Comparison of ENCODE assay signal across 8 cellular contexts in genomic region chr1:13700521-13701273, GRCh38. TPM values are rescaled to one million over a fixed set of nuclear protein-coding genes. Genes with fewer than 3 reads are reported as not detected.
DNase-seq lines count a peak whose midpoint lies in the region; ATAC-seq, FAIRE-seq and TF ChIP-seq lines count a peak whose summit lies in the region.

No MANE protein-coding gene starts in this region.

- H3K27ac ChIP-seq in A549: peak overlapping the region; percentile 83 to 99
- peak overlapping the region in 1 of 3 donors; percentile 73 for H3K27ac ChIP-seq in right lobe of liver

- no peaks in the 10 kb centered on the region; the same call in 2 of the 3 replicates for H3K9me3 ChIP-seq in A549
- H3K9me3 ChIP-seq in right lobe of liver: no peaks in the 10 kb centered on the region

- TF ChIP-seq EP300 in A549 (IDR thresholded peaks at IDR 0.05): no peak

- intact Hi-C loops in right lobe of liver (cut with DNase I): no loop called here

- no peaks in the 10 kb centered on the region for H3K27me3 ChIP-seq in right lobe of liver

- H3K4me3 ChIP-seq in A549 (peak overlapping the region; percentile 71), choroid plexus epithelial cell (ENCODE audit: low read depth, low read length) (peak overlapping the region; percentile 77), right lobe of liver (peak overlapping the region; percentile 40 to 56 (median 45))

- DNase-seq in A549 (ENCODE audit: low read depth in 1 of 2, low spot score in 1 of 2): peak; percentile 4 to 6
- DNase-seq in activated CD4-positive, CD25-positive, alpha-beta regulatory T cell (lab: John Stamatoyannopoulos, UW): peak in 3 of 4 experiments; percentile 37 to 39 (median 39)
- DNase-seq in choroid plexus epithelial cell (ENCODE audit: low read depth): peak; percentile 45
- peak in 2 of 3 donors; percentile 32 to 57 for DNase-seq in right lobe of liver
- DNase-seq in stimulated activated CD4-positive, alpha-beta T cell treated with anti-CD3 and anti-CD28 coated beads, Interleukin-4, amount 100 ng/mL, for 1 hour: peak; percentile 54
- DNase-seq in HT-29 (ENCODE audit: low spot score): no peak

- H3K36me3 ChIP-seq in right lobe of liver: no peaks in the 10 kb centered on the region

- no peak for TF ChIP-seq POLR2A in A549 (IDR thresholded peaks at IDR 0.05; ENCODE audit: low read length)
- no peak for TF ChIP-seq POLR2A in right lobe of liver (IDR thresholded peaks at IDR 0.05)

- POLR2A ChIA-PET in A549 (lab: Yijun Ruan, JAX): no interaction called here

- no peak for FAIRE-seq in A549 (lab: Jason Lieb, UNC)

- TF ChIP-seq CTCF in A549 (IDR thresholded peaks at IDR 0.05) (no peak), choroid plexus epithelial cell (conservative IDR thresholded peaks at IDR 0.05; ENCODE audit: low read depth, low read length) (no peak), right lobe of liver (IDR thresholded peaks at IDR 0.05) (no peak)

- H3K4me2 ChIP-seq in A549: peak overlapping the region; percentile 82

- 73% methylated on average over 23 of the region's 48 CpGs for WGBS in A549 (ENCODE audit: missing lambda C conversion rate)
- 34% methylated on average over 22 of the region's 48 CpGs for WGBS in right lobe of liver (ENCODE audit: insufficient coverage, low coverage, low lambda C conversion rate, missing lambda C conversion rate)

- no peak for TF ChIP-seq RAD21 in A549 (conservative IDR thresholded peaks at IDR 0.05 in 1 of 2, IDR thresholded peaks at IDR 0.05 in 1 of 2)

- CTCF ChIA-PET in A549 (lab: Yijun Ruan, JAX): no interaction called here

- H3K4me1 ChIP-seq in A549 (0 out of 3 replicates have a peak, but pooled peaks cover 4% of the 10 kb centered on the region), right lobe of liver (no peaks in the 10 kb centered on the region)

- ATAC-seq in A549 (peak; percentile 71 to 77), GM19023 (IDR thresholded peaks at IDR 0.05; ENCODE audit: unreplicated experiment) (peak; percentile 30), HG03442 (IDR thresholded peaks at IDR 0.05; ENCODE audit: unreplicated experiment) (peak; percentile 31), right lobe of liver (peak; percentile 37 to 63 (median 44))

TF ChIP-seq in A549, 52 proteins besides CTCF, POLR2A, EP300 and RAD21:
- TF ChIP-seq FOSL2 (IDR thresholded peaks at IDR 0.05): no peak
- no peak for TF ChIP-seq FOSL2 (CRISPR knock-in tag; IDR thresholded peaks at IDR 0.05)
- TF ChIP-seq RARB (CRISPR knock-in tag; IDR thresholded peaks at IDR 0.05): no peak
- TF ChIP-seq MAX (IDR thresholded peaks at IDR 0.05): no peak; the same call in 1 of the 2 replicates
- no peak for TF ChIP-seq TP53 (CRISPR knock-in tag; IDR thresholded peaks at IDR 0.05)
- TF ChIP-seq MAZ (IDR thresholded peaks at IDR 0.05; ENCODE audit: borderline replicate concordance, low read depth, low read length): no peak
- TF ChIP-seq BCL3 (IDR thresholded peaks at IDR 0.05): 0 out of 3 replicates have a peak, but pooled peaks have one; percentile 9
- no peak for TF ChIP-seq REST (IDR thresholded peaks at IDR 0.05)
- no peak for TF ChIP-seq ZSCAN20 (CRISPR knock-in tag; IDR thresholded peaks at IDR 0.05)
- no peak for TF ChIP-seq CHD2 (IDR thresholded peaks at IDR 0.05; ENCODE audit: low read length, partially characterized antibody)
- TF ChIP-seq EHF (CRISPR knock-in tag; IDR thresholded peaks at IDR 0.05): no peak
- no peak for TF ChIP-seq SREBF2 (IDR thresholded peaks at IDR 0.05)
- no peak for TF ChIP-seq BHLHE40 (IDR thresholded peaks at IDR 0.05; ENCODE audit: low read depth, low read length)
- no peak for TF ChIP-seq SMC3 (IDR thresholded peaks at IDR 0.05)
- no peak for TF ChIP-seq HES2 (IDR thresholded peaks at IDR 0.05)
- no peak for TF ChIP-seq PBX3 (IDR thresholded peaks at IDR 0.05)
- no peak for TF ChIP-seq USF2 (IDR thresholded peaks at IDR 0.05)
- TF ChIP-seq PHF8 (IDR thresholded peaks at IDR 0.05; ENCODE audit: borderline replicate concordance, low read depth): 0 out of 2 replicates have a peak, but pooled peaks have one; percentile 0

RNA-seq across cellular contexts. Expression of gene PRDM2, which starts 0.7 kb away (rescaled TPM):
- polyA plus RNA-seq in A549 (2011; rRNA removed) (8.4 and 8.7 TPM in 2 replicates), A549 (2017; fragmentation: RNase III; extraction: RNeasy Plus Mini Kit Qiagen cat#74134 plus additional on column Dnase treatment) (7.7 to 7.9 TPM (median 7.8 TPM) in 3 replicates)
- 4.1 TPM in 2 replicates for polyA plus RNA-seq in A549 (2012; cell fraction: cytosol; rRNA removed)
- 8.9 and 10.3 TPM in 2 replicates for polyA plus RNA-seq in A549 (2012; cell fraction: nucleus; rRNA removed)
- 12.1 and 12.4 TPM in 2 replicates for polyA minus RNA-seq in A549 (2011; rRNA and poly(A)+ RNA removed)
- total RNA-seq in right lobe of liver: 10 to 100 TPM in 4 of 6 experiments, 1 to 10 TPM in 2; 7.4 to 16.9 (median 12.5) TPM
- total RNA-seq in HT-29 (2014; rRNA removed; shearing (Covaris generic)): 4.9 and 8.5 TPM in 2 replicates
